23 cellular contexts compared by ENCODE assay signal in the genomic region with DNA sequence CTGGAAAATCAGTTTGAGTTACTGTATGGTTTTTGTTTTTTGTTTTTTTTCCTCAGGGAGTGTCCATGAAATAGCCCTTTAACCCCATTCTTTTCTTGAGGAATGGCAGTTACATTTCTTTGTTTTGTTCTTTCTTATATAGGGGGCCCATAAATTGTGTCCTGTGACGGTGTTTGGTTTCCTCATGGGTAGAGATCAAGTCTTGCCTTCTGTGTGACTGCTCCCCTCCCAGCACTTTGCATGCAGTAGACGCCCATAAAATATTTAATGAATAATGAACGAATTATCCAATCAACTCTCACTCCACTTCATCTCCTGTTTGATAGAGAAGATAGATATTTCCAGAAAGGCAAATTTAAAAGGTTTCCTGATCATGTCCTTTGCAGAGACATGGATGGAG.
"Had no signal": no experiment of that assay in that cellular context is flagged by ENCODE, and none has a peak within 500 bp of the region (broad histone marks: within the 10 kb centered on the region; RNA-seq: fewer than 3 reads in every experiment).

No MANE protein-coding gene starts in this region.

- DNase-seq: effector CD4-positive, alpha-beta T cell; endodermal cell; erythroblast; foreskin keratinocyte; head of caudate nucleus; lower lobe of right lung; midbrain; naive B cell; occipital lobe; pancreas; right lobe of liver; stimulated activated CD4-positive, alpha-beta T cell treated with anti-CD3 and anti-CD28 coated beads, Interleukin-15, amount 100 ng/mL, for 24 hours; stimulated activated CD4-positive, alpha-beta T cell treated with anti-CD3 and anti-CD28 coated beads, Interleukin-1b, Interleukin-23, amount 100 ng/mL, for 48 hours; stimulated activated CD4-positive, alpha-beta T cell treated with anti-CD3 and anti-CD28 coated beads, Interleukin-4, amount 100 ng/mL, for 4 hours; stimulated activated naive B cell treated with anti-CD40 and anti-IgM and Interleukin-4, amounts not matched to agents 10 μg/mL and 1 μg/mL and 100 μg/mL, for 72 hours; stimulated activated naive CD8-positive, alpha-beta T cell treated with anti-CD3 and anti-CD28 coated beads, Interleukin-15, amount 100 ng/mL, for 72 hours; transverse colon had no signal

- H3K36me3 Mint-ChIP-seq: memory B cell; naive B cell; stimulated activated naive B cell treated with anti-CD40 and anti-IgM and Interleukin-4, amounts not matched to agents 10 μg/mL and 1 μg/mL and 100 μg/mL, for 72 hours had no signal

- H3K4me3 ChIP-seq: coronary artery, hepatocyte, lower lobe of right lung, pancreas, right lobe of liver, thoracic aorta, transverse colon had no signal

- H3K27me3 Mint-ChIP-seq: memory B cell; naive B cell; progenitor cell of endocrine pancreas; stimulated activated naive B cell treated with anti-CD40 and anti-IgM and Interleukin-4, amounts not matched to agents 10 μg/mL and 1 μg/mL and 100 μg/mL, for 72 hours; stimulated activated naive CD8-positive, alpha-beta T cell treated with anti-CD3 and anti-CD28 coated beads, Interleukin-15, amount 100 ng/mL, for 72 hours had no signal

- H3K27ac Mint-ChIP-seq: endodermal cell; memory B cell; naive B cell; nephron; progenitor cell of endocrine pancreas; stimulated activated naive B cell treated with anti-CD40 and anti-IgM and Interleukin-4, amounts not matched to agents 10 μg/mL and 1 μg/mL and 100 μg/mL, for 72 hours; stimulated activated naive CD8-positive, alpha-beta T cell treated with anti-CD3 and anti-CD28 coated beads, Interleukin-15, amount 100 ng/mL, for 72 hours had no signal

- H3K36me3 ChIP-seq: lower lobe of right lung, pancreas, right lobe of liver, thoracic aorta, transverse colon had no signal

- ATAC-seq: foreskin keratinocyte; lower lobe of right lung; pancreas; right lobe of liver; stimulated activated naive B cell treated with anti-CD40 and anti-IgM and Interleukin-4, amounts not matched to agents 10 μg/mL and 1 μg/mL and 100 μg/mL, for 72 hours; stimulated activated naive CD8-positive, alpha-beta T cell treated with anti-CD3 and anti-CD28 coated beads, Interleukin-15, amount 100 ng/mL, for 72 hours had no signal

- H2AFZ ChIP-seq: hepatocyte had no signal

- H3K27ac ChIP-seq: coronary artery, foreskin keratinocyte, hepatocyte, lower lobe of right lung, pancreas, right lobe of liver, thoracic aorta, transverse colon had no signal

- H3K9me3 Mint-ChIP-seq: endodermal cell; memory B cell; nephron; stimulated activated naive B cell treated with anti-CD40 and anti-IgM and Interleukin-4, amounts not matched to agents 10 μg/mL and 1 μg/mL and 100 μg/mL, for 72 hours had no signal

- H3K4me1 Mint-ChIP-seq: memory B cell; naive B cell; nephron; stimulated activated naive B cell treated with anti-CD40 and anti-IgM and Interleukin-4, amounts not matched to agents 10 μg/mL and 1 μg/mL and 100 μg/mL, for 72 hours; stimulated activated naive CD8-positive, alpha-beta T cell treated with anti-CD3 and anti-CD28 coated beads, Interleukin-15, amount 100 ng/mL, for 72 hours had no signal

- H3K4me1 ChIP-seq: foreskin keratinocyte, lower lobe of right lung, pancreas, right lobe of liver had no signal

- H3K4me3 Mint-ChIP-seq: endodermal cell; memory B cell; naive B cell; nephron; stimulated activated naive B cell treated with anti-CD40 and anti-IgM and Interleukin-4, amounts not matched to agents 10 μg/mL and 1 μg/mL and 100 μg/mL, for 72 hours; stimulated activated naive CD8-positive, alpha-beta T cell treated with anti-CD3 and anti-CD28 coated beads, Interleukin-15, amount 100 ng/mL, for 72 hours had no signal

- H3K27me3 ChIP-seq: hepatocyte, pancreas, right lobe of liver, transverse colon had no signal

- H3K9me3 ChIP-seq: lower lobe of right lung, pancreas, right lobe of liver, thoracic aorta, transverse colon had no signal

- H3K79me2 ChIP-seq: hepatocyte had no signal

- H3K4me2 ChIP-seq: hepatocyte had no signal
